Comparison of ENCODE assay signal across 8 cellular contexts in genomic region chr1:12620142-12620865, GRCh38. TPM values are rescaled to one million over a fixed set of nuclear protein-coding genes. Genes with fewer than 3 reads are reported as not detected.
DNase-seq lines count a peak whose midpoint lies in the region; TF ChIP-seq lines count a peak whose summit lies in the region.

No MANE protein-coding gene starts in this region.

- H3K27me3 ChIP-seq in stomach smooth muscle (ENCODE audit: control insufficient read depth in 1 of 2, insufficient read depth in 2 of 2, low read length in 2 of 2): no peaks in the 10 kb centered on the region

- no peaks in the 10 kb centered on the region for H3K36me3 Mint-ChIP-seq in endothelial cell (ENCODE audit: low read depth, unreplicated experiment)

- no peak overlapping the region for H3K4me3 ChIP-seq in stomach smooth muscle (ENCODE audit: low read length in 2 of 2)

- H3K9me3 Mint-ChIP-seq in endothelial cell (ENCODE audit: unreplicated experiment): no peaks in the 10 kb centered on the region

- DNase-seq in activated gamma-delta T cell treated with Interleukin-2 at 50 U/mL for 16 hours (peak; percentile 12), activated gamma-delta T cell (lab: John Stamatoyannopoulos, UW) (no peak), SW480 (ENCODE audit: low spot score) (peak; percentile 38), endothelial cell (ENCODE audit: low spot score) (no peak), NCI-H1436 treated with DMSO at 0.1 percent for 48 hours (lab: John Stamatoyannopoulos, UW) (no peak), inferior parietal cortex (ENCODE audit: extremely low spot score) (no peak), NCI-H748 treated with DMSO at 0.1 percent for 48 hours (lab: John Stamatoyannopoulos, UW) (no peak)

- peak overlapping the region; percentile 17 to 22 for H3K9ac ChIP-seq in stomach smooth muscle (ENCODE audit: low read length in 2 of 2)

- H3K27me3 Mint-ChIP-seq in endothelial cell (ENCODE audit: unreplicated experiment): peaks cover 12% of the 10 kb centered on the region

- H3K4me1 ChIP-seq in stomach smooth muscle (ENCODE audit: control insufficient read depth, insufficient read depth, low read length): peaks cover 63% of the 10 kb centered on the region

- peak overlapping the region; percentile 86 for H3K27ac ChIP-seq in stomach smooth muscle (ENCODE audit: low read length)

- H3K36me3 ChIP-seq in stomach smooth muscle (ENCODE audit: control insufficient read depth in 2 of 2, insufficient read depth in 2 of 2, low read length in 2 of 2): no peaks in the 10 kb centered on the region

- TF ChIP-seq CTCF in endothelial cell (IDR thresholded peaks at IDR 0.05; ENCODE audit: unreplicated experiment): no peak

- H3K4me1 Mint-ChIP-seq in endothelial cell (ENCODE audit: unreplicated experiment): peaks cover 25% of the 10 kb centered on the region

- no peaks in the 10 kb centered on the region for H3K9me3 ChIP-seq in stomach smooth muscle (ENCODE audit: control insufficient read depth in 2 of 2, low read length in 2 of 2)

- H3K4me3 Mint-ChIP-seq in endothelial cell (ENCODE audit: unreplicated experiment): peak overlapping the region; percentile 37

- peak overlapping the region; percentile 30 for H3K27ac Mint-ChIP-seq in endothelial cell (ENCODE audit: unreplicated experiment)

RNA-seq across cellular contexts. Expression of gene DHRS3, which starts 2.3 kb away (rescaled TPM):
- 5.7 TPM for total RNA-seq in endothelial cell (ENCODE audit: unreplicated experiment)

RNA-seq across cellular contexts. Expression of gene AADACL4, which starts 23.6 kb away (rescaled TPM):
- not detected for total RNA-seq in endothelial cell (ENCODE audit: unreplicated experiment)

Comparison
In these comparisons a context has a peak if more than half of its experiments do, and no peak if none do; other contexts are left out.
1. DNase-seq: peak in activated gamma-delta T cell treated with Interleukin-2 at 50 U/mL for 16 hours (single experiment) and SW480 (single experiment); none in activated gamma-delta T cell (single experiment), endothelial cell (single experiment), NCI-H1436 treated with DMSO at 0.1 percent for 48 hours (single experiment), inferior parietal cortex (single experiment) and NCI-H748 treated with DMSO at 0.1 percent for 48 hours (single experiment).